1 cellular context compared by ENCODE assay signal in genomic region chr9:109471994-109472393, GRCh38.
TF ChIP-seq lines count a peak whose summit lies in the region.

No MANE protein-coding gene starts in this region.

TF ChIP-seq in K562, 482 proteins besides CTCF, POLR2A, EP300 and RAD21:
- no peak for TF ChIP-seq CEBPG (CRISPR knock-in tag; IDR thresholded peaks at IDR 0.05)
- TF ChIP-seq CEBPG (tag; conservative IDR thresholded peaks at IDR 0.05 in 1 of 2, IDR thresholded peaks at IDR 0.05 in 1 of 2), result 0 out of 4 replicates have a peak, but pooled peaks of 1 of the 2 experiments have one; percentile 11
- TF ChIP-seq ZNF280B (CRISPR knock-in tag; IDR thresholded peaks at IDR 0.05), result no peak
- no peak for TF ChIP-seq SREBF2 (CRISPR knock-in tag; IDR thresholded peaks at IDR 0.05)
- no peak for TF ChIP-seq NR0B1 (IDR thresholded peaks at IDR 0.05; ENCODE audit: partially characterized antibody)
- 0 out of 2 replicates have a peak, but pooled peaks have one; percentile 20 for TF ChIP-seq CEBPB (tag; IDR thresholded peaks at IDR 0.05)
TF ChIP-seq in K562: peak in this region for 2.
